Comparison of ENCODE assay signal across 17 cellular contexts in genomic region chr1:18468570-18468969, GRCh38. TPM values are rescaled to one million over a fixed set of nuclear protein-coding genes. Genes with fewer than 3 reads are reported as not detected.
DNase-seq lines count a peak whose midpoint lies in the region; ATAC-seq and TF ChIP-seq lines count a peak whose summit lies in the region.
"Had no signal": no experiment of that assay in that cellular context is flagged by ENCODE, and none has a peak within 500 bp of the region (broad histone marks: within the 10 kb centered on the region; RNA-seq: fewer than 3 reads in every experiment).

No MANE protein-coding gene starts in this region.

- no peak overlapping the region for H2BK5ac ChIP-seq in mesendoderm (ENCODE audit: low read length)

- no peak overlapping the region for H3K18ac ChIP-seq in mesendoderm (ENCODE audit: low read length)

- no peak for TF ChIP-seq CTCF in WTC11 (IDR thresholded peaks at IDR 0.05)
- no peak for TF ChIP-seq CTCF in Peyer's patch (IDR thresholded peaks at IDR 0.05)
- TF ChIP-seq CTCF in esophagus squamous epithelium (IDR thresholded peaks at IDR 0.05), result no peak

- no peak overlapping the region for H2AK5ac ChIP-seq in mesendoderm (ENCODE audit: low read length)

- intact Hi-C loops in esophagus squamous epithelium (cut with DNase I), result no loop called here

- H3K27me3 Mint-ChIP-seq in WTC11 (ENCODE audit: low read depth), result peaks cover 16% of the 10 kb centered on the region

- H3K4me1 Mint-ChIP-seq in WTC11, result peaks cover 25% of the 10 kb centered on the region

- H3K4me3 ChIP-seq in mesendoderm (ENCODE audit: low read length), result no peak overlapping the region
- H3K4me3 ChIP-seq in Peyer's patch, result no peak overlapping the region
- no peak overlapping the region for H3K4me3 ChIP-seq in esophagus squamous epithelium
- H3K4me3 ChIP-seq: A549, GM23248 had no signal

- no peak overlapping the region for H3K4me2 ChIP-seq in mesendoderm (ENCODE audit: low read length)
- H3K4me2 ChIP-seq: A549 had no signal

- no peaks in the 10 kb centered on the region for H3K79me2 ChIP-seq in mesendoderm (ENCODE audit: control insufficient read depth, insufficient read depth, low read length)

- H3K36me3 ChIP-seq in mesendoderm (ENCODE audit: control insufficient read depth, insufficient read depth, low read length) (no peaks in the 10 kb centered on the region), Peyer's patch (no peaks in the 10 kb centered on the region), esophagus squamous epithelium (no peaks in the 10 kb centered on the region)

- CTCF ChIA-PET in WTC11 (lab: Charles Lee), result interaction anchor here (0.8 to 2.6 kb wide), 7 partner anchors 11 to 144 kb away, joined by 3 to 18 read pairs (median 4); partner anchors contain the start of gene KLHDC7A

- no peak overlapping the region for H3K27ac Mint-ChIP-seq in WTC11
- H3K27ac Mint-ChIP-seq: CD4-positive, alpha-beta T cell had no signal

- no peaks in the 10 kb centered on the region for H3K27me3 ChIP-seq in mesendoderm (ENCODE audit: insufficient read depth, low read length, poor library complexity)
- H3K27me3 ChIP-seq in Peyer's patch, result no peaks in the 10 kb centered on the region
- H3K27me3 ChIP-seq in esophagus squamous epithelium, result peaks cover 0 to 25% (median 0%) of the 10 kb centered on the region in 4 donors

- no peak overlapping the region for H4K5ac ChIP-seq in mesendoderm (ENCODE audit: low read length)

- H3K9me3 Mint-ChIP-seq in WTC11, result peaks cover 10% of the 10 kb centered on the region
- H3K9me3 Mint-ChIP-seq: CD4-positive, alpha-beta T cell had no signal

- peaks cover 9% of the 10 kb centered on the region for H3K36me3 Mint-ChIP-seq in WTC11

- H3K9ac ChIP-seq in mesendoderm (ENCODE audit: low read length), result no peak overlapping the region
- H3K9ac ChIP-seq: GM23248 had no signal

- H2BK15ac ChIP-seq in mesendoderm (replicated peaks; ENCODE audit: low read depth), result no peak overlapping the region

- no CpG with 5 or more reads among the region's 6 CpGs for WGBS in mesendoderm (ENCODE audit: extremely low coverage, insufficient coverage, low lambda C conversion rate)
- WGBS in esophagus squamous epithelium, 2 donors, result 67 to 73% methylated on average over 6 of the region's 6 CpGs

- TF ChIP-seq POLR2A in Peyer's patch (IDR thresholded peaks at IDR 0.05), result no peak
- TF ChIP-seq POLR2A in esophagus squamous epithelium (IDR thresholded peaks at IDR 0.05), result no peak

- no peaks in the 10 kb centered on the region for H3K79me1 ChIP-seq in mesendoderm (ENCODE audit: low read length)

- no peak overlapping the region for H3K56ac ChIP-seq in mesendoderm (ENCODE audit: low read length)

- POLR2A ChIA-PET in WTC11 (lab: Charles Lee), result no interaction called here

- H3K9me3 ChIP-seq in Peyer's patch (no peaks in the 10 kb centered on the region), esophagus squamous epithelium (no peaks in the 10 kb centered on the region)
- H3K9me3 ChIP-seq: A549, Caco-2 had no signal

- no peak overlapping the region for H2BK120ac ChIP-seq in mesendoderm (ENCODE audit: low read depth, low read length)

- no peak overlapping the region for H4K8ac ChIP-seq in mesendoderm (ENCODE audit: low read depth, low read length)

- H3K4me1 ChIP-seq in mesendoderm (ENCODE audit: control insufficient read depth, low read depth, low read length) (no peaks in the 10 kb centered on the region), Peyer's patch (no peaks in the 10 kb centered on the region), esophagus squamous epithelium (peaks cover 0 to 15% (median 0%) of the 10 kb centered on the region in 3 donors)
- H3K4me1 ChIP-seq: A549 had no signal

- no peak overlapping the region for H3K27ac ChIP-seq in mesendoderm (ENCODE audit: low read depth, low read length)
- H3K27ac ChIP-seq in Peyer's patch, result no peak overlapping the region
- H3K27ac ChIP-seq in esophagus squamous epithelium, result no peak overlapping the region
- H3K27ac ChIP-seq: 22Rv1, A549, C4-2B, GM23248 had no signal

- ATAC-seq in WTC11, result peak; percentile 52
- ATAC-seq: A549 had no signal

- DNase-seq in NCI-H82 (lab: John Stamatoyannopoulos, UW) (peak; percentile 28), NCI-H82 treated with DMSO at 0.1 percent for 48 hours (lab: John Stamatoyannopoulos, UW; ENCODE audit: unreplicated experiment) (no peak), WTC11 (ENCODE audit: low spot score) (no peak), mesendoderm (peak; percentile 36), Peyer's patch (no peak), esophagus squamous epithelium (lab: John Stamatoyannopoulos, UW) (no peak)
- no peak for DNase-seq in activated CD8-positive, alpha-beta memory T cell treated with anti-CD3 and anti-CD28 coated beads for 24 hours
- DNase-seq: AML-193; Caco-2; CD4-positive, alpha-beta T cell; GM23248; H7; IMR-90 had no signal

- no peak overlapping the region for H3K4me3 Mint-ChIP-seq in WTC11
- H3K4me3 Mint-ChIP-seq: CD4-positive, alpha-beta T cell had no signal

- H3K4ac ChIP-seq in mesendoderm (ENCODE audit: low read depth, low read length), result no peak overlapping the region

- H3K23ac ChIP-seq in mesendoderm (ENCODE audit: low read length), result no peak overlapping the region

TF ChIP-seq in WTC11, 78 proteins besides CTCF, POLR2A, EP300 and RAD21 (continues in another document):
- TF ChIP-seq FOXP1 (CRISPR knock-in tag; IDR thresholded peaks at IDR 0.05; ENCODE audit: borderline replicate concordance), result no peak
- no peak for TF ChIP-seq HMGXB4 (CRISPR knock-in tag; IDR thresholded peaks at IDR 0.05)
- no peak for TF ChIP-seq AR (CRISPR knock-in tag; IDR thresholded peaks at IDR 0.05)
- no peak for TF ChIP-seq FOXJ3 (CRISPR knock-in tag; IDR thresholded peaks at IDR 0.05; ENCODE audit: borderline replicate concordance)
- TF ChIP-seq JAZF1 (CRISPR knock-in tag; IDR thresholded peaks at IDR 0.05), result no peak
- no peak for TF ChIP-seq CDX4 (CRISPR knock-in tag; IDR thresholded peaks at IDR 0.05; ENCODE audit: borderline replicate concordance)
- TF ChIP-seq CREM (CRISPR knock-in tag; IDR thresholded peaks at IDR 0.05), result no peak
- no peak for TF ChIP-seq ERG (CRISPR knock-in tag; IDR thresholded peaks at IDR 0.05)
- no peak for TF ChIP-seq MXD4 (CRISPR knock-in tag; IDR thresholded peaks at IDR 0.05; ENCODE audit: borderline replicate concordance)
- no peak for TF ChIP-seq JUN (CRISPR knock-in tag; IDR thresholded peaks at IDR 0.05)

RNA-seq across cellular contexts. Expression of gene KLHDC7A, which starts 12.2 kb away (rescaled TPM):
- total RNA-seq in WTC11 (2021), result 10.9 to 14.3 TPM (median 11.0 TPM) in 3 replicates
- polyA plus RNA-seq in mesendoderm (2013, experiment 1 of 2), result 3.8 TPM
- 4.1 TPM for polyA plus RNA-seq in mesendoderm (2013, experiment 2 of 2)
- under 1 TPM in 3 of 4 donors, not detected in 1; 0.27 to 0.70 (median 0.38) TPM for total RNA-seq in Peyer's patch
- total RNA-seq in esophagus squamous epithelium, result 1 to 10 TPM in 2 of 4 donors, under 1 TPM in 2; 0.48 to 7.6 (median 1.3) TPM
- total RNA-seq: CD4-positive, alpha-beta T cell; GM23248; IMR-90 had no signal
- polyA plus RNA-seq: BJ, GM23248, IMR-90 had no signal

Comparison
In these comparisons a context has a peak if more than half of its experiments do, and no peak if none do; other contexts are left out.
1. DNase-seq: peak in NCI-H82 (single experiment) and mesendoderm (single experiment); none in NCI-H82 treated with DMSO at 0.1 percent for 48 hours (single experiment), WTC11 (single experiment), Peyer's patch (0 of 3), activated CD8-positive, alpha-beta memory T cell treated with anti-CD3 and anti-CD28 coated beads for 24 hours (single experiment) and esophagus squamous epithelium (single experiment).